ENCODE assay signal across 19 cellular contexts in the genomic region with DNA sequence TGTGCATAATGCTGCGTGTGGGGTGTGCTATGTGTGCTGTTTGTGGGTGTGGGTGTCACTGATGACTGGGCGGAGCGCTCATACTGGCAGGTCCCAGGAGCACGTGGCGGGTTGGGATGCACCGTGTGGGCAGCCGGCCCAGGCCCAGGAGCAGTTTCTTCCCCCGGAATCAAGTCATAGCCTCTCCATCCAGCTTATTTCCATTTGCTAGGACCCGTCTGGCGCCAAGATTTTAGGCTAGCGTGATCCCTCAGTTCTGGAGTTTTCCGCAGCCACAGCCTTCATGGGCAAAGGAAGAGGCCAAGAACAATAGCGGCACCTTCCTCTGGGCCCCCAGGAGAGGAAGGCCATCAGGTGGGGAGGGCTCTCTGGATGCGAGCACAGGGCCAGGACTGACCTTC. TPM values are rescaled to one million over a fixed set of nuclear protein-coding genes. Genes with fewer than 3 reads are reported as not detected.
DNase-seq lines count a peak whose midpoint lies in the region; ATAC-seq and TF ChIP-seq lines count a peak whose summit lies in the region.
"Had no signal": no experiment of that assay in that cellular context is flagged by ENCODE, and none has a peak within 500 bp of the region (broad histone marks: within the 10 kb centered on the region; RNA-seq: fewer than 3 reads in every experiment).

No MANE protein-coding gene starts in this region.

- ATAC-seq in left cardiac atrium (peak; percentile 37 to 64), HG03378 (IDR thresholded peaks at IDR 0.05; ENCODE audit: unreplicated experiment) (no peak)
- ATAC-seq in activated T-cell treated with anti-CD3 and anti-CD28 coated beads, Interleukin-2, amount 50 U/mL, for 4 hours: no peak
- ATAC-seq: HepG2 had no signal

- WGBS in ovary, 3 donors: 74 to 87% (median 83%) methylated on average over 14 of the region's 14 CpGs

- H3K4me3 ChIP-seq in ovary (no peak overlapping the region), uterus (no peak overlapping the region)
- H3K4me3 ChIP-seq: GM23248, PC-9 had no signal

- intact Hi-C loops in left cardiac atrium (cut with DNase I): no loop called here
- intact Hi-C loops in ovary (cut with DNase I): no loop called here
- intact Hi-C loops in uterus (cut with DNase I; ENCODE audit: low total_unique reads): no loop called here

- TF ChIP-seq POLR2A in ovary (IDR thresholded peaks at IDR 0.05) (no peak), uterus (IDR thresholded peaks at IDR 0.05) (no peak)

- H3K36me3 ChIP-seq in ovary (no peaks in the 10 kb centered on the region), uterus (no peaks in the 10 kb centered on the region)

- H3K27me3 ChIP-seq in ovary: no peaks in the 10 kb centered on the region
- no peaks in the 10 kb centered on the region for H3K27me3 ChIP-seq in uterus

- TF ChIP-seq CTCF in ovary (IDR thresholded peaks at IDR 0.05): no peak
- TF ChIP-seq CTCF in uterus (IDR thresholded peaks at IDR 0.05): no peak

- H3K4me3 Mint-ChIP-seq in activated T-cell treated with anti-CD3 and anti-CD28 coated beads, Interleukin-2, amount 50 U/mL, for 4 hours: no peak overlapping the region
- H3K4me3 Mint-ChIP-seq: B cell; CD4-positive, CD25-positive, alpha-beta regulatory T cell had no signal

- no peaks in the 10 kb centered on the region for H3K36me3 Mint-ChIP-seq in activated T-cell treated with anti-CD3 and anti-CD28 coated beads, Interleukin-2, amount 50 U/mL, for 4 hours (ENCODE audit: insufficient read depth)
- H3K36me3 Mint-ChIP-seq: CD4-positive, CD25-positive, alpha-beta regulatory T cell had no signal

- peaks cover 5% of the 10 kb centered on the region for H3K27me3 Mint-ChIP-seq in activated T-cell treated with anti-CD3 and anti-CD28 coated beads, Interleukin-2, amount 50 U/mL, for 4 hours (ENCODE audit: low read depth)
- H3K27me3 Mint-ChIP-seq: CD4-positive, CD25-positive, alpha-beta regulatory T cell had no signal

- H3K9me3 Mint-ChIP-seq in activated T-cell treated with anti-CD3 and anti-CD28 coated beads, Interleukin-2, amount 50 U/mL, for 4 hours: no peaks in the 10 kb centered on the region

- H3K4me1 Mint-ChIP-seq in activated T-cell treated with anti-CD3 and anti-CD28 coated beads, Interleukin-2, amount 50 U/mL, for 4 hours (ENCODE audit: low read depth): no peaks in the 10 kb centered on the region
- H3K4me1 Mint-ChIP-seq: B cell; CD4-positive, CD25-positive, alpha-beta regulatory T cell had no signal

- peaks cover 6% of the 10 kb centered on the region for H3K4me1 ChIP-seq in ovary (ENCODE audit: insufficient read depth)
- peaks cover 0 to 4% of the 10 kb centered on the region in 2 donors for H3K4me1 ChIP-seq in uterus

- TF ChIP-seq EP300 in ovary (IDR thresholded peaks at IDR 0.05): no peak

- peak; percentile 3 for DNase-seq in NCI-H146 (lab: John Stamatoyannopoulos, UW)
- DNase-seq in NCI-H146 treated with DMSO at 0.1 percent for 48 hours (lab: John Stamatoyannopoulos, UW; ENCODE audit: unreplicated experiment): no peak
- peak; percentile 48 for DNase-seq in left cardiac atrium
- peak in 3 of 5 donors; percentile 14 to 42 (median 26) for DNase-seq in ovary
- peak in 1 of 2 donors; percentile 63 for DNase-seq in uterus
- DNase-seq in activated T-cell treated with anti-CD3 and anti-CD28 coated beads, Interleukin-2, amount 50 U/mL, for 4 hours: no peak
- DNase-seq in NCI-H526 treated with DMSO at 0.1 percent for 48 hours (lab: John Stamatoyannopoulos, UW): no peak
- DNase-seq: CD4-positive, CD25-positive, alpha-beta regulatory T cell; DMS79; GM23248; NCI-H1436; NCI-H2081 treated with DMSO at 0.1 percent for 48 hours; NCI-H510A; PC-9 had no signal

- H3K27ac ChIP-seq in ovary (no peak overlapping the region), uterus (peak overlapping the region; percentile 23 to 53)
- H3K27ac ChIP-seq: 22Rv1, GM23248, KMS-11, PC-9 had no signal

- no peaks in the 10 kb centered on the region for H3K9me3 ChIP-seq in ovary
- no peaks in the 10 kb centered on the region for H3K9me3 ChIP-seq in uterus

RNA-seq across cellular contexts. Expression of a gene that starts 43.3 kb away (rescaled TPM):
- total RNA-seq in left cardiac atrium (10 to 100 TPM; 20.6 to 33.6 TPM), ovary (10 to 100 TPM; 15.0 to 75.1 (median 36.3) TPM), uterus (100 to 1,000 TPM in 1 of 4 donors, 10 to 100 TPM in 3; 51.1 to 136 (median 74.1) TPM)
- 10 to 100 TPM; 24.2 to 39.0 TPM for polyA plus RNA-seq in ovary
- total RNA-seq in activated T-cell treated with anti-CD3 and anti-CD28 coated beads, Interleukin-2, amount 50 U/mL, for 4 hours: under 1 TPM; 0.03 to 0.13 (median 0.05) TPM
- polyA plus RNA-seq: CD4-positive, CD25-positive, alpha-beta regulatory T cell had no signal

Comparison
In these comparisons a context has a peak if more than half of its experiments do, and no peak if none do; other contexts are left out.
1. DNase-seq: peak in NCI-H146 (single experiment), left cardiac atrium (single experiment) and ovary (3 of 5); none in NCI-H146 treated with DMSO at 0.1 percent for 48 hours (single experiment), activated T-cell treated with anti-CD3 and anti-CD28 coated beads, Interleukin-2, amount 50 U/mL, for 4 hours (single experiment) and NCI-H526 treated with DMSO at 0.1 percent for 48 hours (single experiment).
2. ATAC-seq: peak in left cardiac atrium (2 of 2); none in activated T-cell treated with anti-CD3 and anti-CD28 coated beads, Interleukin-2, amount 50 U/mL, for 4 hours (0 of 2) and HG03378 (single experiment).
3. H3K27ac ChIP-seq: peak in uterus (2 of 2); none in ovary (0 of 2).
4. RNA of a gene that starts 43.3 kb away (total RNA-seq): 51.1 to 136 TPM in uterus, 15.0 to 75.1 TPM in ovary and 20.6 to 33.6 TPM in left cardiac atrium; 0.03 to 0.13 TPM in activated T-cell treated with anti-CD3 and anti-CD28 coated beads, Interleukin-2, amount 50 U/mL, for 4 hours; every median in the first group is over 10 times any median in the second.